In the genomic region with DNA sequence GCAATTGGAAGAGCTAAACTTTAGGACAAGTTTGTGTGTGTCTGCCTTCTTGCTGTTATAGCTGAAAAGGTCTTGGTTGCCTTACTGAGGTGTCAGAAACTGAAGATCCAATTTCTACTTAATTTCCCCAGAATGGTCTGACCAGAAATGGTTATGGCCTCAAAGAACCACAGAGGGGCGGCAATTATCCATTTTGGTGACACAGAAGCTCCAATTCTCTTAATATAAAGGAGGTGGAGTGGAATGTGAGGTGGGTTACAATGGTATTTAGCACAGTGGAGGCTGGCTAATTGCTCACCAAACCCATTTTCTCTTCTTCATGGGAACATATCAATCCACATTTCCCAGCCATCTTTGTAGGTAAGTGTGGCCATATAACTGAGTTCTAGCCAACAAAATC, we compare ENCODE assay signal across 12 cellular contexts.
DNase-seq lines count a peak whose midpoint lies in the region; ATAC-seq and TF ChIP-seq lines count a peak whose summit lies in the region.
"Had no signal": no experiment of that assay in that cellular context is flagged by ENCODE, and none has a peak within 500 bp of the region (broad histone marks: within the 10 kb centered on the region; RNA-seq: fewer than 3 reads in every experiment).

No MANE protein-coding gene starts in this region.

- H3K27ac Mint-ChIP-seq in neural crest cell (ENCODE audit: unreplicated experiment), result no peak overlapping the region
- no peak overlapping the region for H3K27ac Mint-ChIP-seq in activated CD8-positive, alpha-beta T cell treated with anti-CD3 and anti-CD28 coated beads, Interleukin-2, amount 10 ng/mL, durations not matched to agents 7 days and 5 days
- H3K27ac Mint-ChIP-seq: activated CD4-positive, alpha-beta T cell treated with anti-CD3 and anti-CD28 coated beads, Interleukin-2, amount 10 ng/mL, durations not matched to agents 7 days and 5 days; activated naive CD4-positive, alpha-beta T cell treated with anti-CD3 and anti-CD28 coated beads, Interleukin-2, amount 50 U/mL, for 24 hours had no signal

- no peaks in the 10 kb centered on the region for H3K27me3 Mint-ChIP-seq in neural crest cell (ENCODE audit: low read depth)
- H3K27me3 Mint-ChIP-seq in activated CD8-positive, alpha-beta T cell treated with anti-CD3 and anti-CD28 coated beads, Interleukin-2, amount 10 ng/mL, durations not matched to agents 7 days and 5 days (ENCODE audit: low read depth), result no peaks in the 10 kb centered on the region
- H3K27me3 Mint-ChIP-seq: activated CD4-positive, alpha-beta T cell treated with anti-CD3 and anti-CD28 coated beads, Interleukin-2, amount 10 ng/mL, durations not matched to agents 7 days and 5 days; activated naive CD4-positive, alpha-beta T cell treated with anti-CD3 and anti-CD28 coated beads, Interleukin-2, amount 50 U/mL, for 24 hours had no signal

- no peaks in the 10 kb centered on the region for H3K36me3 Mint-ChIP-seq in neural crest cell (ENCODE audit: low read depth)
- H3K36me3 Mint-ChIP-seq in activated CD8-positive, alpha-beta T cell treated with anti-CD3 and anti-CD28 coated beads, Interleukin-2, amount 10 ng/mL, durations not matched to agents 7 days and 5 days (ENCODE audit: low read depth), result no peaks in the 10 kb centered on the region
- H3K36me3 Mint-ChIP-seq: activated naive CD4-positive, alpha-beta T cell treated with anti-CD3 and anti-CD28 coated beads, Interleukin-2, amount 50 U/mL, for 24 hours had no signal

- H3K9me3 Mint-ChIP-seq in neural crest cell, result no peaks in the 10 kb centered on the region
- H3K9me3 Mint-ChIP-seq in activated CD8-positive, alpha-beta T cell treated with anti-CD3 and anti-CD28 coated beads, Interleukin-2, amount 10 ng/mL, durations not matched to agents 7 days and 5 days (ENCODE audit: insufficient read depth), result peaks cover 19% of the 10 kb centered on the region

- POLR2A ChIA-PET in activated CD8-positive, alpha-beta T cell treated with anti-CD3 and anti-CD28 coated beads, Interleukin-2, amount 10 ng/mL, durations not matched to agents 7 days and 5 days (lab: Charles Lee), result no interaction called here

- no peak overlapping the region for H3K4me3 Mint-ChIP-seq in neural crest cell
- H3K4me3 Mint-ChIP-seq in activated CD8-positive, alpha-beta T cell treated with anti-CD3 and anti-CD28 coated beads, Interleukin-2, amount 10 ng/mL, durations not matched to agents 7 days and 5 days, result no peak overlapping the region
- H3K4me3 Mint-ChIP-seq: activated CD4-positive, alpha-beta T cell treated with anti-CD3 and anti-CD28 coated beads, Interleukin-2, amount 10 ng/mL, durations not matched to agents 7 days and 5 days; activated naive CD4-positive, alpha-beta T cell treated with anti-CD3 and anti-CD28 coated beads, Interleukin-2, amount 50 U/mL, for 24 hours had no signal

- H3K4me1 Mint-ChIP-seq in neural crest cell, result no peaks in the 10 kb centered on the region
- H3K4me1 Mint-ChIP-seq in activated CD8-positive, alpha-beta T cell treated with anti-CD3 and anti-CD28 coated beads, Interleukin-2, amount 10 ng/mL, durations not matched to agents 7 days and 5 days (ENCODE audit: low read depth), result no peaks in the 10 kb centered on the region
- H3K4me1 Mint-ChIP-seq: activated CD4-positive, alpha-beta T cell treated with anti-CD3 and anti-CD28 coated beads, Interleukin-2, amount 10 ng/mL, durations not matched to agents 7 days and 5 days; activated naive CD4-positive, alpha-beta T cell treated with anti-CD3 and anti-CD28 coated beads, Interleukin-2, amount 50 U/mL, for 24 hours had no signal

- ATAC-seq in activated CD8-positive, alpha-beta T cell treated with anti-CD3 and anti-CD28 coated beads, Interleukin-2, amount 10 ng/mL, durations not matched to agents 7 days and 5 days, result no peak
- no peak for ATAC-seq in GM18870 (IDR thresholded peaks at IDR 0.05; ENCODE audit: unreplicated experiment)
- ATAC-seq in HG02642 (IDR thresholded peaks at IDR 0.05; ENCODE audit: poor library complexity, unreplicated experiment), result no peak
- ATAC-seq: A549, heart left ventricle had no signal

- DNase-seq in NCI-H1417 (lab: John Stamatoyannopoulos, UW), result peak; percentile 13 to 62 (median 25)
- no peak for DNase-seq in NCI-H1417 treated with DMSO at 0.1 percent for 48 hours (lab: John Stamatoyannopoulos, UW)
- DNase-seq in NCI-H146 (lab: John Stamatoyannopoulos, UW), result peak; percentile 64
- peak; percentile 9 for DNase-seq in astrocyte of the hippocampus (ENCODE audit: low read depth, low spot score)
- no peak for DNase-seq in neural crest cell (ENCODE audit: low read depth, low spot score)
- DNase-seq in activated CD8-positive, alpha-beta T cell treated with anti-CD3 and anti-CD28 coated beads, Interleukin-2, amount 10 ng/mL, durations not matched to agents 7 days and 5 days, result no peak
- DNase-seq: activated CD4-positive, alpha-beta T cell treated with anti-CD3 and anti-CD28 coated beads, Interleukin-2, amount 10 ng/mL, durations not matched to agents 7 days and 5 days; heart left ventricle had no signal

- CTCF ChIA-PET in activated CD8-positive, alpha-beta T cell treated with anti-CD3 and anti-CD28 coated beads, Interleukin-2, amount 10 ng/mL, durations not matched to agents 7 days and 5 days (lab: Charles Lee), result no interaction called here

- peak; percentile 65 for TF ChIP-seq CTCF in neural crest cell (conservative IDR thresholded peaks at IDR 0.05)

Comparison
In these comparisons a context has a peak if more than half of its experiments do, and no peak if none do; other contexts are left out.
1. DNase-seq: peak in NCI-H1417 (3 of 3), NCI-H146 (single experiment) and astrocyte of the hippocampus (single experiment); none in NCI-H1417 treated with DMSO at 0.1 percent for 48 hours (single experiment), neural crest cell (single experiment) and activated CD8-positive, alpha-beta T cell treated with anti-CD3 and anti-CD28 coated beads, Interleukin-2, amount 10 ng/mL, durations not matched to agents 7 days and 5 days (single experiment).